ENCODE assay signal across 1 cellular context in genomic region chr6:161029195-161029809, GRCh38.
TF ChIP-seq lines count a peak whose summit lies in the region.

No MANE protein-coding gene starts in this region.

TF ChIP-seq in GM12878, 131 proteins besides CTCF, POLR2A, EP300 and RAD21 (continued from another document):
- TF ChIP-seq POLR2AphosphoS5 (IDR thresholded peaks at IDR 0.05; ENCODE audit: low read length) = peak; percentile 54; the same call in 1 of the 2 replicates
- TF ChIP-seq ZBTB4 (CRISPR knock-in tag; IDR thresholded peaks at IDR 0.05) = no peak
- peak; percentile 87 for TF ChIP-seq ZNF217 (IDR thresholded peaks at IDR 0.05)
- TF ChIP-seq PAX8 (IDR thresholded peaks at IDR 0.05) = no peak
- peak; percentile 67; the same call in 1 of the 2 replicates for TF ChIP-seq ZNF24 (IDR thresholded peaks at IDR 0.05)
